Comparison of ENCODE assay signal across 1 cellular context in the genomic region with DNA sequence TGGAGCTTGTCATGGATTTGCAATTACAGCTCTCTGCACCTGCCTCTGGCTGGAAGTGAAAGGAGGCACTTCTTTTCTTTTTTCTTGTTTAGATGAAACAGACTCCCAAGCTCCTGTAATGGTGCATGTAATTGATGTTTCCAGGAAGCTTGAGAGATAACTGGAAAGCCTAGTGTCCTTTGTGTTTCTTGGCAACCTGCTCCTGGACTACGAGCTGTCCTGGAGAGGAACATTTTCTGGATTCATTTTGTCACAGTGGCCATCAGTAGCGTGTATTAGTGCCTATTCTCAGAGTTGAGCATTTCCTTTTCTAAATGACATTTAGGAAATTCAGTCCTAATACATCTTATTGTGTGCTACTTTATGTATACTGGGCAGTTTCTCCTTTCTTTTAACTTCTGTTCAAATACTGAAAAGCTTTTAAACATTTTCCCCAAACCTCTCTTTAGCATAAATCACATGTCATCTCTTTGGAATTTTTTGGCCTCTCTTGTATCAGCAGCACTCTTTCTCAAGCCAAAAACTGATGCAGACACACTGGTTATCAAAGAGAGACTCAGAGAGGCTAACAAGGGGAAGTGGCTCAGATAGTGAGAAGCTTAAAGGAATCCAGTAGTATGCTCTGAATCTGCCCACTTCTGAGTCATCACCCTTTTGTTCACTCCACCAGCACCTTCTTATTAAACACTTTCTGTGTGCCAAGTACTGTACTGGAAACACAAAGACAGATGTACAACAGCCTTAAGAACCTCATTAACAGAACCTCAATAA.
TF ChIP-seq lines count a peak whose summit lies in the region.

No MANE protein-coding gene starts in this region.

TF ChIP-seq in GM23338, 12 proteins besides CTCF, POLR2A, EP300 and RAD21 (continued from another document):
- TF ChIP-seq, protein P1, sequence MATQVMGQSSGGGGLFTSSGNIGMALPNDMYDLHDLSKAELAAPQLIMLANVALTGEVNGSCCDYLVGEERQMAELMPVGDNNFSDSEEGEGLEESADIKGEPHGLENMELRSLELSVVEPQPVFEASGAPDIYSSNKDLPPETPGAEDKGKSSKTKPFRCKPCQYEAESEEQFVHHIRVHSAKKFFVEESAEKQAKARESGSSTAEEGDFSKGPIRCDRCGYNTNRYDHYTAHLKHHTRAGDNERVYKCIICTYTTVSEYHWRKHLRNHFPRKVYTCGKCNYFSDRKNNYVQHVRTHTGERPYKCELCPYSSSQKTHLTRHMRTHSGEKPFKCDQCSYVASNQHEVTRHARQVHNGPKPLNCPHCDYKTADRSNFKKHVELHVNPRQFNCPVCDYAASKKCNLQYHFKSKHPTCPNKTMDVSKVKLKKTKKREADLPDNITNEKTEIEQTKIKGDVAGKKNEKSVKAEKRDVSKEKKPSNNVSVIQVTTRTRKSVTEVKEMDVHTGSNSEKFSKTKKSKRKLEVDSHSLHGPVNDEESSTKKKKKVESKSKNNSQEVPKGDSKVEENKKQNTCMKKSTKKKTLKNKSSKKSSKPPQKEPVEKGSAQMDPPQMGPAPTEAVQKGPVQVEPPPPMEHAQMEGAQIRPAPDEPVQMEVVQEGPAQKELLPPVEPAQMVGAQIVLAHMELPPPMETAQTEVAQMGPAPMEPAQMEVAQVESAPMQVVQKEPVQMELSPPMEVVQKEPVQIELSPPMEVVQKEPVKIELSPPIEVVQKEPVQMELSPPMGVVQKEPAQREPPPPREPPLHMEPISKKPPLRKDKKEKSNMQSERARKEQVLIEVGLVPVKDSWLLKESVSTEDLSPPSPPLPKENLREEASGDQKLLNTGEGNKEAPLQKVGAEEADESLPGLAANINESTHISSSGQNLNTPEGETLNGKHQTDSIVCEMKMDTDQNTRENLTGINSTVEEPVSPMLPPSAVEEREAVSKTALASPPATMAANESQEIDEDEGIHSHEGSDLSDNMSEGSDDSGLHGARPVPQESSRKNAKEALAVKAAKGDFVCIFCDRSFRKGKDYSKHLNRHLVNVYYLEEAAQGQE (IDR thresholded peaks at IDR 0.05; ENCODE audit: unreplicated experiment): no peak
- TF ChIP-seq CREB1 (CRISPR knock-in tag; IDR thresholded peaks at IDR 0.05; ENCODE audit: low read depth): no peak
- TF ChIP-seq STAT1 (IDR thresholded peaks at IDR 0.05; ENCODE audit: unreplicated experiment): no peak
- no peak for TF ChIP-seq POLR2AphosphoS5 (IDR thresholded peaks at IDR 0.05; ENCODE audit: low read depth)
- no peak for TF ChIP-seq EZH2 (IDR thresholded peaks at IDR 0.05; ENCODE audit: low read depth, unreplicated experiment)
- no peak for TF ChIP-seq ZNF331 (CRISPR knock-in tag; IDR thresholded peaks at IDR 0.05; ENCODE audit: low read depth)
